In the genomic region with DNA sequence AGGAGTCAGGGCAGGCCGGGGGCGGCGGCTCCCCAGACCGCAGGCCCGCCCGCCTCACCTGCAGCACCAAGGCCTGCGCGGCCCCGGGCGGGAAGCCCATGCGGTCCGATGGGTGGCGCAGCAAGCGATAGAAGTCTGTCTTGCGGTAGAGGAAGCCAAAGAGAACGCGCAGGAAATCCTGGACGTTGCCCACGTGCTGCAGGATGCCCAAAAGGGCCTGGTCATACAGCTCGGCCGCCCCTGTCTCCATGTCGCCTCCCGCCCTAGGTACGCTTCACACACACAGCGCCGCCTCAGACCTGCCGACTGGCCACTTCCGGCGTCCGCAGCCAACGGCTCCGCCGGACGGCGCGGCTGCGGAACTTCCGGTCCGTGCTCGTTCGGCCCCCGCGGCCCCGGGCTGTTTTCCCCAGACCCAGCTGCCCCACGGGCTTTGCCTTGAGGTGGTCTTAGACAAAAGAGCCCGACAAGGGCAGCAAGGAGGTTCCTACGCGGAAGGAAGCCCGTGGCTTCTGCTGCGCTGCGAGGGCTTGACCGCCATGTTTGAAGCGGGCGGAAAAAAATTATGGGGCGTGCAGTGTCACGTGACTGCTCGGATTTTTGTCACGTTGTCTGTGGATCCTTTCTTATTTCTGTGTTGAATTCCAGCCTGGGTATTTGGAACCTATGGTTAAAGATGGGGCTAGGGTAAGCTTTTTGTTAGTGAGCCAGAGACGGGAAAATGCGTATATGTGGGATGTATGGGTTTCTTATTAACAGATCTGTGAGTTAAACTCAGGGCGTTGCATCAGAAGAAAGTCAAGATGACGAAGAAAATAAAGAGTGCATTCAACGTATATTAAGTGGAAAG, we compare ENCODE assay signal across 1 cellular context.
A peak's percentile ranks its signal among the peaks of the same experiment; 100 is the strongest.
TF ChIP-seq lines count a peak whose summit lies in the region.

A gene (minus strand): TSS at position 308 of the 850 bp plus-strand sequence. CDS start 58 bp downstream, at position 250.

TF ChIP-seq in H1, 55 proteins besides CTCF, POLR2A, EP300 and RAD21 (continues in another document):
- TF ChIP-seq GTF2F1 (IDR thresholded peaks at IDR 0.05; ENCODE audit: borderline replicate concordance, low read depth, low read length) (peak; percentile 27; the same call in 1 of the 2 replicates), BCL11A (IDR thresholded peaks at IDR 0.05; ENCODE audit: low read depth in 2 of 2, low read length in 2 of 2) (no peak), JUN (IDR thresholded peaks at IDR 0.05; ENCODE audit: low read depth, low read length) (no peak), CBX8 (IDR thresholded peaks at IDR 0.05; ENCODE audit: borderline replicate concordance, low read depth, low read length) (no peak), NRF1 (IDR thresholded peaks at IDR 0.05; ENCODE audit: low read depth, low read length) (no peak), GABPA (IDR thresholded peaks at IDR 0.05; ENCODE audit: borderline replicate concordance, insufficient read depth, low read length) (peak; percentile 100), YY1 (IDR thresholded peaks at IDR 0.05; ENCODE audit: low read depth, low read length) (peak; percentile 99), SIX5 (IDR thresholded peaks at IDR 0.05; ENCODE audit: low read depth, low read length) (0 out of 2 replicates have a peak, but pooled peaks have one; percentile 24), FOSL1 (IDR thresholded peaks at IDR 0.05; ENCODE audit: insufficient read depth, low read depth, low read length) (no peak), CEBPB (IDR thresholded peaks at IDR 0.05; ENCODE audit: low read depth, low read length) (no peak), EZH2 (IDR thresholded peaks at IDR 0.05; ENCODE audit: low read depth, low read length, severe bottlenecking) (no peak), POLR2AphosphoS5 (IDR thresholded peaks at IDR 0.05; ENCODE audit: low read depth, low read length) (peak; percentile 86), HDAC2 (IDR thresholded peaks at IDR 0.05; ENCODE audit: borderline replicate concordance in 1 of 2, low read depth in 2 of 2, low read length in 2 of 2) (no peak; a peak in 1 of 4 replicates), ZNF274 (IDR thresholded peaks at IDR 0.05; ENCODE audit: borderline replicate concordance, extremely low read depth, low read length) (no peak), SP1 (IDR thresholded peaks at IDR 0.05; ENCODE audit: low read depth, low read length) (no peak), KDM4A (IDR thresholded peaks at IDR 0.05; ENCODE audit: low read depth, low read length, severe bottlenecking) (peak; percentile 94), BACH1 (IDR thresholded peaks at IDR 0.05; ENCODE audit: low read length) (no peak), CHD2 (IDR thresholded peaks at IDR 0.05; ENCODE audit: low read length) (0 out of 2 replicates have a peak, but pooled peaks have one; percentile 44), CBX5 (IDR thresholded peaks at IDR 0.05; ENCODE audit: low read depth, low read length) (no peak), JUND (IDR thresholded peaks at IDR 0.05; ENCODE audit: low read length) (no peak), SP4 (IDR thresholded peaks at IDR 0.05; ENCODE audit: low read length) (peak; percentile 94), TEAD4 (IDR thresholded peaks at IDR 0.05; ENCODE audit: low read depth, low read length) (0 out of 2 replicates have a peak, but pooled peaks have one; percentile 32), CREB1 (IDR thresholded peaks at IDR 0.05) (peak; percentile 67), KDM5A (IDR thresholded peaks at IDR 0.05; ENCODE audit: low read length) (peak; percentile 66; the same call in 1 of the 2 replicates), BRCA1 (IDR thresholded peaks at IDR 0.05; ENCODE audit: low read depth, low read length) (no peak), POU5F1 (IDR thresholded peaks at IDR 0.05; ENCODE audit: low read depth, low read length) (no peak), TCF12 (IDR thresholded peaks at IDR 0.05; ENCODE audit: low read depth, low read length) (0 out of 2 replicates have a peak, but pooled peaks have one; percentile 13), EGR1 (IDR thresholded peaks at IDR 0.05; ENCODE audit: borderline replicate concordance, low read depth, low read length) (peak; percentile 65; the same call in 1 of the 2 replicates), TBP (IDR thresholded peaks at IDR 0.05; ENCODE audit: low read depth, low read length) (peak; percentile 78; the same call in 1 of the 2 replicates), SRF (IDR thresholded peaks at IDR 0.05; ENCODE audit: low read depth, low read length) (no peak), TAF1 (IDR thresholded peaks at IDR 0.05; ENCODE audit: low read depth, low read length) (peak; percentile 79), SIN3A (conservative IDR thresholded peaks at IDR 0.05 in 1 of 2, IDR thresholded peaks at IDR 0.05 in 1 of 2; ENCODE audit: low read depth in 1 of 2, low read length in 2 of 2) (peak; percentile 87 to 88; a peak in 3 of 4 replicates), KDM1A (IDR thresholded peaks at IDR 0.05; ENCODE audit: borderline replicate concordance, low read length) (no peak), PHF8 (conservative IDR thresholded peaks at IDR 0.05; ENCODE audit: low read depth, low read length) (peak; percentile 91), ASH2L (IDR thresholded peaks at IDR 0.05; ENCODE audit: low read length) (peak; percentile 97), NANOG (IDR thresholded peaks at IDR 0.05; ENCODE audit: insufficient read depth, low read depth, low read length, poor library complexity, severe bottlenecking) (peak; percentile 21), MAFK (IDR thresholded peaks at IDR 0.05; ENCODE audit: low read depth, low read length) (no peak), TAF7 (optimal IDR thresholded peaks at IDR 0.05; ENCODE audit: borderline replicate concordance, low read depth, low read length) (peak; percentile 85), SUZ12 (IDR thresholded peaks at IDR 0.05; ENCODE audit: low read length) (no peak), CHD1 (IDR thresholded peaks at IDR 0.05; ENCODE audit: low read depth, low read length) (no peak), SP2 (IDR thresholded peaks at IDR 0.05; ENCODE audit: low read length) (no peak), RBBP5 (IDR thresholded peaks at IDR 0.05; ENCODE audit: borderline replicate concordance, low read depth, low read length) (peak; percentile 80; the same call in 1 of the 2 replicates), SIRT6 (IDR thresholded peaks at IDR 0.05; ENCODE audit: low read length) (no peak), RXRA (IDR thresholded peaks at IDR 0.05; ENCODE audit: insufficient read depth, low read depth, low read length) (no peak), RFX5 (IDR thresholded peaks at IDR 0.05; ENCODE audit: borderline replicate concordance, low read depth, low read length) (no peak; the same call in 1 of the 2 replicates), SAP30 (IDR thresholded peaks at IDR 0.05; ENCODE audit: insufficient read depth, insufficient replicate concordance, low read length) (no peak), RNF2 (IDR thresholded peaks at IDR 0.05; ENCODE audit: borderline replicate concordance, low read depth, low read length, missing control alignments, poor library complexity, severe bottlenecking) (no peak)
- TF ChIP-seq, protein P1, sequence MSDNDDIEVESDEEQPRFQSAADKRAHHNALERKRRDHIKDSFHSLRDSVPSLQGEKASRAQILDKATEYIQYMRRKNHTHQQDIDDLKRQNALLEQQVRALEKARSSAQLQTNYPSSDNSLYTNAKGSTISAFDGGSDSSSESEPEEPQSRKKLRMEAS (IDR thresholded peaks at IDR 0.05), result peak; percentile 76; the same call in 1 of the 2 replicates
- TF ChIP-seq, protein P2, sequence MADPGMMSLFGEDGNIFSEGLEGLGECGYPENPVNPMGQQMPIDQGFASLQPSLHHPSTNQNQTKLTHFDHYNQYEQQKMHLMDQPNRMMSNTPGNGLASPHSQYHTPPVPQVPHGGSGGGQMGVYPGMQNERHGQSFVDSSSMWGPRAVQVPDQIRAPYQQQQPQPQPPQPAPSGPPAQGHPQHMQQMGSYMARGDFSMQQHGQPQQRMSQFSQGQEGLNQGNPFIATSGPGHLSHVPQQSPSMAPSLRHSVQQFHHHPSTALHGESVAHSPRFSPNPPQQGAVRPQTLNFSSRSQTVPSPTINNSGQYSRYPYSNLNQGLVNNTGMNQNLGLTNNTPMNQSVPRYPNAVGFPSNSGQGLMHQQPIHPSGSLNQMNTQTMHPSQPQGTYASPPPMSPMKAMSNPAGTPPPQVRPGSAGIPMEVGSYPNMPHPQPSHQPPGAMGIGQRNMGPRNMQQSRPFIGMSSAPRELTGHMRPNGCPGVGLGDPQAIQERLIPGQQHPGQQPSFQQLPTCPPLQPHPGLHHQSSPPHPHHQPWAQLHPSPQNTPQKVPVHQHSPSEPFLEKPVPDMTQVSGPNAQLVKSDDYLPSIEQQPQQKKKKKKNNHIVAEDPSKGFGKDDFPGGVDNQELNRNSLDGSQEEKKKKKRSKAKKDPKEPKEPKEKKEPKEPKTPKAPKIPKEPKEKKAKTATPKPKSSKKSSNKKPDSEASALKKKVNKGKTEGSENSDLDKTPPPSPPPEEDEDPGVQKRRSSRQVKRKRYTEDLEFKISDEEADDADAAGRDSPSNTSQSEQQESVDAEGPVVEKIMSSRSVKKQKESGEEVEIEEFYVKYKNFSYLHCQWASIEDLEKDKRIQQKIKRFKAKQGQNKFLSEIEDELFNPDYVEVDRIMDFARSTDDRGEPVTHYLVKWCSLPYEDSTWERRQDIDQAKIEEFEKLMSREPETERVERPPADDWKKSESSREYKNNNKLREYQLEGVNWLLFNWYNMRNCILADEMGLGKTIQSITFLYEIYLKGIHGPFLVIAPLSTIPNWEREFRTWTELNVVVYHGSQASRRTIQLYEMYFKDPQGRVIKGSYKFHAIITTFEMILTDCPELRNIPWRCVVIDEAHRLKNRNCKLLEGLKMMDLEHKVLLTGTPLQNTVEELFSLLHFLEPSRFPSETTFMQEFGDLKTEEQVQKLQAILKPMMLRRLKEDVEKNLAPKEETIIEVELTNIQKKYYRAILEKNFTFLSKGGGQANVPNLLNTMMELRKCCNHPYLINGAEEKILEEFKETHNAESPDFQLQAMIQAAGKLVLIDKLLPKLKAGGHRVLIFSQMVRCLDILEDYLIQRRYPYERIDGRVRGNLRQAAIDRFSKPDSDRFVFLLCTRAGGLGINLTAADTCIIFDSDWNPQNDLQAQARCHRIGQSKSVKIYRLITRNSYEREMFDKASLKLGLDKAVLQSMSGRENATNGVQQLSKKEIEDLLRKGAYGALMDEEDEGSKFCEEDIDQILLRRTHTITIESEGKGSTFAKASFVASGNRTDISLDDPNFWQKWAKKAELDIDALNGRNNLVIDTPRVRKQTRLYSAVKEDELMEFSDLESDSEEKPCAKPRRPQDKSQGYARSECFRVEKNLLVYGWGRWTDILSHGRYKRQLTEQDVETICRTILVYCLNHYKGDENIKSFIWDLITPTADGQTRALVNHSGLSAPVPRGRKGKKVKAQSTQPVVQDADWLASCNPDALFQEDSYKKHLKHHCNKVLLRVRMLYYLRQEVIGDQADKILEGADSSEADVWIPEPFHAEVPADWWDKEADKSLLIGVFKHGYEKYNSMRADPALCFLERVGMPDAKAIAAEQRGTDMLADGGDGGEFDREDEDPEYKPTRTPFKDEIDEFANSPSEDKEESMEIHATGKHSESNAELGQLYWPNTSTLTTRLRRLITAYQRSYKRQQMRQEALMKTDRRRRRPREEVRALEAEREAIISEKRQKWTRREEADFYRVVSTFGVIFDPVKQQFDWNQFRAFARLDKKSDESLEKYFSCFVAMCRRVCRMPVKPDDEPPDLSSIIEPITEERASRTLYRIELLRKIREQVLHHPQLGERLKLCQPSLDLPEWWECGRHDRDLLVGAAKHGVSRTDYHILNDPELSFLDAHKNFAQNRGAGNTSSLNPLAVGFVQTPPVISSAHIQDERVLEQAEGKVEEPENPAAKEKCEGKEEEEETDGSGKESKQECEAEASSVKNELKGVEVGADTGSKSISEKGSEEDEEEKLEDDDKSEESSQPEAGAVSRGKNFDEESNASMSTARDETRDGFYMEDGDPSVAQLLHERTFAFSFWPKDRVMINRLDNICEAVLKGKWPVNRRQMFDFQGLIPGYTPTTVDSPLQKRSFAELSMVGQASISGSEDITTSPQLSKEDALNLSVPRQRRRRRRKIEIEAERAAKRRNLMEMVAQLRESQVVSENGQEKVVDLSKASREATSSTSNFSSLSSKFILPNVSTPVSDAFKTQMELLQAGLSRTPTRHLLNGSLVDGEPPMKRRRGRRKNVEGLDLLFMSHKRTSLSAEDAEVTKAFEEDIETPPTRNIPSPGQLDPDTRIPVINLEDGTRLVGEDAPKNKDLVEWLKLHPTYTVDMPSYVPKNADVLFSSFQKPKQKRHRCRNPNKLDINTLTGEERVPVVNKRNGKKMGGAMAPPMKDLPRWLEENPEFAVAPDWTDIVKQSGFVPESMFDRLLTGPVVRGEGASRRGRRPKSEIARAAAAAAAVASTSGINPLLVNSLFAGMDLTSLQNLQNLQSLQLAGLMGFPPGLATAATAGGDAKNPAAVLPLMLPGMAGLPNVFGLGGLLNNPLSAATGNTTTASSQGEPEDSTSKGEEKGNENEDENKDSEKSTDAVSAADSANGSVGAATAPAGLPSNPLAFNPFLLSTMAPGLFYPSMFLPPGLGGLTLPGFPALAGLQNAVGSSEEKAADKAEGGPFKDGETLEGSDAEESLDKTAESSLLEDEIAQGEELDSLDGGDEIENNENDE (IDR thresholded peaks at IDR 0.05; ENCODE audit: insufficient replicate concordance, low read length), result no peak
- TF ChIP-seq, protein P3, sequence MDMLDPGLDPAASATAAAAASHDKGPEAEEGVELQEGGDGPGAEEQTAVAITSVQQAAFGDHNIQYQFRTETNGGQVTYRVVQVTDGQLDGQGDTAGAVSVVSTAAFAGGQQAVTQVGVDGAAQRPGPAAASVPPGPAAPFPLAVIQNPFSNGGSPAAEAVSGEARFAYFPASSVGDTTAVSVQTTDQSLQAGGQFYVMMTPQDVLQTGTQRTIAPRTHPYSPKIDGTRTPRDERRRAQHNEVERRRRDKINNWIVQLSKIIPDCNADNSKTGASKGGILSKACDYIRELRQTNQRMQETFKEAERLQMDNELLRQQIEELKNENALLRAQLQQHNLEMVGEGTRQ (IDR thresholded peaks at IDR 0.05; ENCODE audit: low read length), result peak; percentile 95
- TF ChIP-seq, protein P4, sequence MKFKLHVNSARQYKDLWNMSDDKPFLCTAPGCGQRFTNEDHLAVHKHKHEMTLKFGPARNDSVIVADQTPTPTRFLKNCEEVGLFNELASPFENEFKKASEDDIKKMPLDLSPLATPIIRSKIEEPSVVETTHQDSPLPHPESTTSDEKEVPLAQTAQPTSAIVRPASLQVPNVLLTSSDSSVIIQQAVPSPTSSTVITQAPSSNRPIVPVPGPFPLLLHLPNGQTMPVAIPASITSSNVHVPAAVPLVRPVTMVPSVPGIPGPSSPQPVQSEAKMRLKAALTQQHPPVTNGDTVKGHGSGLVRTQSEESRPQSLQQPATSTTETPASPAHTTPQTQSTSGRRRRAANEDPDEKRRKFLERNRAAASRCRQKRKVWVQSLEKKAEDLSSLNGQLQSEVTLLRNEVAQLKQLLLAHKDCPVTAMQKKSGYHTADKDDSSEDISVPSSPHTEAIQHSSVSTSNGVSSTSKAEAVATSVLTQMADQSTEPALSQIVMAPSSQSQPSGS (IDR thresholded peaks at IDR 0.05; ENCODE audit: low read length), result no peak; the same call in 1 of the 2 replicates
- TF ChIP-seq, protein P5, sequence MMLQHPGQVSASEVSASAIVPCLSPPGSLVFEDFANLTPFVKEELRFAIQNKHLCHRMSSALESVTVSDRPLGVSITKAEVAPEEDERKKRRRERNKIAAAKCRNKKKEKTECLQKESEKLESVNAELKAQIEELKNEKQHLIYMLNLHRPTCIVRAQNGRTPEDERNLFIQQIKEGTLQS (IDR thresholded peaks at IDR 0.05; ENCODE audit: insufficient read depth, low read depth, low read length), result peak; percentile 80
- TF ChIP-seq, protein P6, sequence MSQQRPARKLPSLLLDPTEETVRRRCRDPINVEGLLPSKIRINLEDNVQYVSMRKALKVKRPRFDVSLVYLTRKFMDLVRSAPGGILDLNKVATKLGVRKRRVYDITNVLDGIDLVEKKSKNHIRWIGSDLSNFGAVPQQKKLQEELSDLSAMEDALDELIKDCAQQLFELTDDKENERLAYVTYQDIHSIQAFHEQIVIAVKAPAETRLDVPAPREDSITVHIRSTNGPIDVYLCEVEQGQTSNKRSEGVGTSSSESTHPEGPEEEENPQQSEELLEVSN (IDR thresholded peaks at IDR 0.05), result peak; percentile 76
